8 cellular contexts compared by ENCODE assay signal in the genomic region with DNA sequence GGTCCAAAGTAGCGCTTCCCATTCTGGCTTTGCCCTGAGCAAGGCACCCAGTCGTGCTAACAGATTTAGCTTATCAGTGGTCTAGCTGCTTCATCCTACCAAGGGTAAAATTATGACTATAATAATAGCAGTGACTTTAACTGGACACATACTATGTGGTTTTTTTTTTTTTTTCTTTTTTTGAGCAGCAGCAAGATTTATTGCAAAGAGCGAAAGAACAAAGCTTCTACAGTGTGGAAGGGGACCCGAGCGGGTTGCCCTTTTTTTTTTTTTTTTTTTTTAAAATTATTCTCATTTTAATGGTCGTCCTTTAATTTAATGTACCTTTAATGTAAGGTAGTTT. TPM values are rescaled to one million over a fixed set of nuclear protein-coding genes. Genes with fewer than 3 reads are reported as not detected.
DNase-seq lines count a peak whose midpoint lies in the region; ATAC-seq and TF ChIP-seq lines count a peak whose summit lies in the region.

No MANE protein-coding gene starts in this region.

- H3K4me3 ChIP-seq in H7 (ENCODE audit: insufficient read depth, low read depth, low read length) (peak overlapping the region; percentile 86), WERI-Rb-1 (ENCODE audit: low read depth, low read length) (peak overlapping the region; percentile 97), skeletal muscle tissue (ENCODE audit: low read length in 3 of 3) (peak overlapping the region; percentile 85 to 95 (median 94))

- peaks cover 1% of the 10 kb centered on the region for H3K9me3 Mint-ChIP-seq in glutamatergic neuron (ENCODE audit: unreplicated experiment)

- TF ChIP-seq CTCF in WERI-Rb-1 (IDR thresholded peaks at IDR 0.05; ENCODE audit: low read depth, low read length): no peak
- no peak for TF ChIP-seq CTCF in glutamatergic neuron (IDR thresholded peaks at IDR 0.05; ENCODE audit: partially characterized antibody, unreplicated experiment)

- H3K9me3 ChIP-seq in WERI-Rb-1 (ENCODE audit: severe bottlenecking) (no peaks in the 10 kb centered on the region), skeletal muscle tissue (ENCODE audit: control insufficient read depth in 3 of 3, low read length in 3 of 3) (no peaks in the 10 kb centered on the region)

- H3K4me1 Mint-ChIP-seq in glutamatergic neuron (ENCODE audit: low read depth, unreplicated experiment): peaks cover 10% of the 10 kb centered on the region

- peak overlapping the region; percentile 87 for H3K27ac Mint-ChIP-seq in glutamatergic neuron (ENCODE audit: unreplicated experiment)

- no peaks in the 10 kb centered on the region; the same call in 1 of the 2 replicates for H3K27me3 ChIP-seq in H7 (ENCODE audit: control insufficient read depth, insufficient read depth, low read length)
- no peaks in the 10 kb centered on the region for H3K27me3 ChIP-seq in WERI-Rb-1 (ENCODE audit: insufficient read depth, low read depth, severe bottlenecking)
- no peaks in the 10 kb centered on the region for H3K27me3 ChIP-seq in skeletal muscle tissue (ENCODE audit: control insufficient read depth in 3 of 3, insufficient read depth in 3 of 3, low read length in 3 of 3)

- H3K27ac ChIP-seq in WERI-Rb-1: peak overlapping the region; percentile 67
- peak overlapping the region; percentile 65 for H3K27ac ChIP-seq in skeletal muscle tissue (ENCODE audit: low read depth, low read length)

- no peaks in the 10 kb centered on the region; the same call in 1 of the 2 replicates for H3K36me3 ChIP-seq in H7 (replicated peaks; ENCODE audit: control insufficient read depth, insufficient read depth, low read length)
- H3K36me3 ChIP-seq in WERI-Rb-1: peaks cover 3% of the 10 kb centered on the region; the same call in 1 of the 2 replicates
- no peaks in the 10 kb centered on the region for H3K36me3 ChIP-seq in skeletal muscle tissue (ENCODE audit: control insufficient read depth in 3 of 3, insufficient read depth in 3 of 3, low read length in 3 of 3)

- ATAC-seq in GM21529 (IDR thresholded peaks at IDR 0.05; ENCODE audit: unreplicated experiment) (no peak), GM18873 (IDR thresholded peaks at IDR 0.05; ENCODE audit: low FRiP score, unreplicated experiment) (no peak)

- no peaks in the 10 kb centered on the region for H3K36me3 Mint-ChIP-seq in glutamatergic neuron (ENCODE audit: unreplicated experiment)

- peak overlapping the region; percentile 30 to 84 (median 76) for H3K9ac ChIP-seq in skeletal muscle tissue (ENCODE audit: low read depth in 1 of 3, low read length in 3 of 3)

- peak overlapping the region; percentile 99 for H3K4me3 Mint-ChIP-seq in glutamatergic neuron (ENCODE audit: unreplicated experiment)

- no peak for DNase-seq in H7
- DNase-seq in WERI-Rb-1: no peak
- DNase-seq in glutamatergic neuron: no peak
- DNase-seq in UCSD-AML1 (lab: John Stamatoyannopoulos, UW; ENCODE audit: unreplicated experiment): no peak
- DNase-seq in NCI-H1694 (lab: John Stamatoyannopoulos, UW): no peak

- peaks cover 2% of the 10 kb centered on the region for H3K27me3 Mint-ChIP-seq in glutamatergic neuron (ENCODE audit: unreplicated experiment)

- H3K4me1 ChIP-seq in skeletal muscle tissue (ENCODE audit: control insufficient read depth in 3 of 3, insufficient read depth in 3 of 3, low read length in 3 of 3): peaks cover 0 to 4% (median 0%) of the 10 kb centered on the region in 3 donors

RNA-seq across cellular contexts. Expression of a gene that starts 0.5 kb away (rescaled TPM):
- total RNA-seq in H7 (2014; rRNA removed; shearing (Covaris generic)): 3.5 and 6.0 TPM in 2 replicates
- total RNA-seq in glutamatergic neuron (ENCODE audit: unreplicated experiment): 8.9 TPM
- 2.6 TPM for total RNA-seq in skeletal muscle tissue
